Comparison of ENCODE assay signal across 18 cellular contexts in genomic region chr11:35681181-35681767, GRCh38. TPM values are rescaled to one million over a fixed set of nuclear protein-coding genes. Genes with fewer than 3 reads are reported as not detected.
A peak's percentile ranks its signal among the peaks of the same experiment; 100 is the strongest.
DNase-seq lines count a peak whose midpoint lies in the region; ATAC-seq and TF ChIP-seq lines count a peak whose summit lies in the region.
"Had no signal": no experiment of that assay in that cellular context is flagged by ENCODE, and none has a peak within 500 bp of the region (broad histone marks: within the 10 kb centered on the region; RNA-seq: fewer than 3 reads in every experiment).

No MANE protein-coding gene starts in this region.

- no peak overlapping the region for H3K4me3 ChIP-seq in GM12865 (ENCODE audit: low read depth, low read length)
- H3K4me3 ChIP-seq in osteoblast (ENCODE audit: insufficient read depth, low read length) = no peak overlapping the region
- H3K4me3 ChIP-seq: heart right ventricle, Peyer's patch, upper lobe of right lung had no signal

- H3K4me2 ChIP-seq in osteoblast (ENCODE audit: insufficient read depth, low read length) = no peak overlapping the region

- no peaks in the 10 kb centered on the region for H3K36me3 ChIP-seq in osteoblast (ENCODE audit: insufficient read depth, low read length)

- peaks cover 71% of the 10 kb centered on the region for H4K20me1 ChIP-seq in osteoblast (ENCODE audit: insufficient read depth, low read length)

- H3K9me3 Mint-ChIP-seq in brain = no peaks in the 10 kb centered on the region
- H3K9me3 Mint-ChIP-seq: T-cell, WTC11 had no signal

- no peak overlapping the region for H2AFZ ChIP-seq in osteoblast (ENCODE audit: low read length)

- peaks cover 18% of the 10 kb centered on the region for H3K36me3 Mint-ChIP-seq in brain
- H3K36me3 Mint-ChIP-seq: WTC11 had no signal

- no peak overlapping the region for H3K27ac ChIP-seq in osteoblast (ENCODE audit: low read depth, low read length)
- H3K27ac ChIP-seq: heart right ventricle, Peyer's patch, upper lobe of right lung had no signal

- H3K27me3 Mint-ChIP-seq in brain = peaks cover 3% of the 10 kb centered on the region
- H3K27me3 Mint-ChIP-seq: T-cell had no signal

- DNase-seq in GM12865 (ENCODE audit: low read depth) = peak; percentile 18
- DNase-seq in NOMO-1 treated with dmso at 0.1 percent for 144 hours (lab: John Stamatoyannopoulos, UW; ENCODE audit: unreplicated experiment) = no peak
- no peak for DNase-seq in GM03348 (ENCODE audit: low spot score)
- DNase-seq in HEK293T (ENCODE audit: extremely low spot score) = no peak
- no peak for DNase-seq in osteoblast (ENCODE audit: insufficient read length, low spot score, missing footprints)
- DNase-seq: aorta; DMS79 treated with DMSO at 0.1 percent for 48 hours; heart right ventricle; left cardiac atrium; NCI-H524 treated with DMSO at 0.1 percent for 48 hours; Peyer's patch; stimulated activated CD4-positive, alpha-beta T cell treated with anti-CD3 and anti-CD28 coated beads, Interleukin-2, amount 100 ng/mL, for 24 hours; T-cell; upper lobe of right lung had no signal

- peak overlapping the region; percentile 48 to 99 (median 72) for H3K27ac Mint-ChIP-seq in brain
- H3K27ac Mint-ChIP-seq: T-cell, WTC11 had no signal

- H3K4me3 Mint-ChIP-seq in brain = peak overlapping the region in 3 of 5 experiments; percentile 13 to 80 (median 22)
- H3K4me3 Mint-ChIP-seq: T-cell, WTC11 had no signal

- TF ChIP-seq CTCF in GM12865 (IDR thresholded peaks at IDR 0.05; ENCODE audit: insufficient read depth, low read depth, low read length, missing control alignments) (no peak), brain (conservative IDR thresholded peaks at IDR 0.05) (no peak), osteoblast (IDR thresholded peaks at IDR 0.05; ENCODE audit: extremely low read depth, low read depth, low read length) (no peak)

- H3K4me1 Mint-ChIP-seq in brain = peaks cover 71% of the 10 kb centered on the region

- H3K9me3 ChIP-seq in osteoblast (ENCODE audit: low read depth, low read length) = no peaks in the 10 kb centered on the region
- H3K9me3 ChIP-seq: heart right ventricle, Peyer's patch, upper lobe of right lung had no signal

- H3K27me3 ChIP-seq in osteoblast (ENCODE audit: insufficient read depth, low read length) = no peaks in the 10 kb centered on the region
- H3K27me3 ChIP-seq: heart right ventricle, Peyer's patch, upper lobe of right lung had no signal

- POLR2A ChIA-PET in HEK293T (lab: Yijun Ruan, JAX) = no interaction called here

- H3K79me2 ChIP-seq in osteoblast (ENCODE audit: insufficient read depth, low read length) = peaks cover 85% of the 10 kb centered on the region

- CTCF ChIA-PET in HEK293T (lab: Yijun Ruan, JAX) = no interaction called here

- ATAC-seq in GM18873 (IDR thresholded peaks at IDR 0.05; ENCODE audit: low FRiP score, unreplicated experiment) = peak; percentile 39
- ATAC-seq in HG02973 (IDR thresholded peaks at IDR 0.05; ENCODE audit: unreplicated experiment) = peak; percentile 35
- ATAC-seq: T-cell, upper lobe of right lung had no signal

- H3K4me1 ChIP-seq in osteoblast (ENCODE audit: insufficient read depth, low read length) = peaks cover 4% of the 10 kb centered on the region

TF ChIP-seq in HEK293T, 16 proteins besides CTCF, POLR2A, EP300 and RAD21:
- TF ChIP-seq BHLHE40 (IDR thresholded peaks at IDR 0.05; ENCODE audit: borderline replicate concordance) = no peak
- TF ChIP-seq PKNOX1 (IDR thresholded peaks at IDR 0.05) = no peak
- TF ChIP-seq LEF1 (IDR thresholded peaks at IDR 0.05; ENCODE audit: borderline replicate concordance) = no peak
- TF ChIP-seq ARNT (IDR thresholded peaks at IDR 0.05) = no peak
- no peak for TF ChIP-seq ELF4 (IDR thresholded peaks at IDR 0.05)
- no peak for TF ChIP-seq TARDBP (IDR thresholded peaks at IDR 0.05)
- no peak for TF ChIP-seq CTBP1 (IDR thresholded peaks at IDR 0.05; ENCODE audit: borderline replicate concordance)
- TF ChIP-seq SUZ12 (IDR thresholded peaks at IDR 0.05) = no peak
- TF ChIP-seq SP1 (IDR thresholded peaks at IDR 0.05) = no peak

RNA-seq across cellular contexts. Expression of gene TRIM44, which starts 18.7 kb away (rescaled TPM):
- polyA plus RNA-seq in brain (ENCODE audit: insufficient read depth, low read depth, low replicate concordance) = 39.8 TPM
- 23.9 and 40.5 TPM in 2 replicates for total RNA-seq in osteoblast
